ENCODE assay signal across 3 cellular contexts in genomic region chr20:9348316-9348715, GRCh38.
TF ChIP-seq lines count a peak whose summit lies in the region.

No MANE protein-coding gene starts in this region.

TF ChIP-seq in A549, 52 proteins besides CTCF, POLR2A, EP300 and RAD21:
- TF ChIP-seq POLR2AphosphoS2 (conservative IDR thresholded peaks at IDR 0.05; ENCODE audit: low read length) (no peak), JUN (IDR thresholded peaks at IDR 0.05) (no peak), CHD2 (IDR thresholded peaks at IDR 0.05; ENCODE audit: low read length, partially characterized antibody) (no peak), E2F6 (IDR thresholded peaks at IDR 0.05; ENCODE audit: borderline replicate concordance, low read depth) (no peak), REST (IDR thresholded peaks at IDR 0.05) (no peak), FOSL2 (IDR thresholded peaks at IDR 0.05) (0 out of 2 replicates have a peak, but pooled peaks have one; percentile 6), FOSL2 (CRISPR knock-in tag; IDR thresholded peaks at IDR 0.05) (no peak), CEBPB (IDR thresholded peaks at IDR 0.05) (peak; percentile 22 to 25; a peak in 2 of 4 replicates), HDAC2 (IDR thresholded peaks at IDR 0.05) (no peak), HOXB5 (CRISPR knock-in tag; IDR thresholded peaks at IDR 0.05) (no peak), SMC3 (IDR thresholded peaks at IDR 0.05) (no peak), KDM5A (IDR thresholded peaks at IDR 0.05) (no peak)

TF ChIP-seq in GM23338, 12 proteins besides CTCF, POLR2A, EP300 and RAD21 (continues in another document):
- TF ChIP-seq JUNB (IDR thresholded peaks at IDR 0.05; ENCODE audit: unreplicated experiment) (no peak), ZNF114 (CRISPR knock-in tag; IDR thresholded peaks at IDR 0.05) (no peak), EZH2phosphoT487 (IDR thresholded peaks at IDR 0.05; ENCODE audit: unreplicated experiment) (no peak), ZNF331 (CRISPR knock-in tag; IDR thresholded peaks at IDR 0.05; ENCODE audit: low read depth) (no peak), CREB1 (CRISPR knock-in tag; IDR thresholded peaks at IDR 0.05; ENCODE audit: low read depth) (no peak), POLR2AphosphoS5 (IDR thresholded peaks at IDR 0.05; ENCODE audit: low read depth) (no peak), ZNF462 (CRISPR knock-in tag; IDR thresholded peaks at IDR 0.05) (no peak), ETS1 (IDR thresholded peaks at IDR 0.05) (no peak), STAT1 (IDR thresholded peaks at IDR 0.05; ENCODE audit: unreplicated experiment) (no peak), NANOG (IDR thresholded peaks at IDR 0.05; ENCODE audit: borderline replicate concordance) (no peak)

TF ChIP-seq in H1, 55 proteins besides CTCF, POLR2A, EP300 and RAD21:
- TF ChIP-seq SIRT6 (IDR thresholded peaks at IDR 0.05; ENCODE audit: low read length) (no peak), FOSL1 (IDR thresholded peaks at IDR 0.05; ENCODE audit: insufficient read depth, low read depth, low read length) (no peak), TEAD4 (IDR thresholded peaks at IDR 0.05; ENCODE audit: low read depth, low read length) (no peak), SUZ12 (IDR thresholded peaks at IDR 0.05; ENCODE audit: low read length) (no peak), CEBPB (IDR thresholded peaks at IDR 0.05; ENCODE audit: low read depth, low read length) (peak; percentile 61; the same call in 1 of the 2 replicates)
